ENCODE assay signal across 30 cellular contexts in genomic region chr10:3511483-3511882, GRCh38.
"Had no signal": no experiment of that assay in that cellular context is flagged by ENCODE, and none has a peak within 500 bp of the region (broad histone marks: within the 10 kb centered on the region; RNA-seq: fewer than 3 reads in every experiment).

No MANE protein-coding gene starts in this region.

- H3K27ac ChIP-seq: coronary artery, esophagus muscularis mucosa, foreskin keratinocyte, gastroesophageal sphincter, heart left ventricle, left lung, neural progenitor cell, ovary, psoas muscle, sigmoid colon, thoracic aorta, transverse colon, upper lobe of right lung, uterus had no signal

- H3K36me3 Mint-ChIP-seq: stimulated activated effector memory CD8-positive, alpha-beta T cell treated with anti-CD3 and anti-CD28 coated beads, Interleukin-12 subunit alpha, Interleukin-12 subunit beta, amount 100 ng/mL, for 72 hours had no signal

- H3K9me3 Mint-ChIP-seq: stimulated activated effector memory CD8-positive, alpha-beta T cell treated with anti-CD3 and anti-CD28 coated beads, Interleukin-12 subunit alpha, Interleukin-12 subunit beta, amount 100 ng/mL, for 72 hours had no signal

- H3K9ac ChIP-seq: neural progenitor cell had no signal

- ATAC-seq: foreskin keratinocyte; gastroesophageal sphincter; heart left ventricle; left cardiac atrium; left lung; naive thymus-derived CD4-positive, alpha-beta T cell; psoas muscle; right cardiac atrium; stimulated activated naive CD8-positive, alpha-beta T cell treated with anti-CD3 and anti-CD28 coated beads, Interleukin-15, Interleukin-2, amounts not matched to agents 100 U/mL and 50 U/mL, for 24 hours; upper lobe of right lung had no signal

- H3K4me1 ChIP-seq: esophagus muscularis mucosa, foreskin keratinocyte, gastroesophageal sphincter, left lung, psoas muscle, sigmoid colon, transverse colon, upper lobe of right lung, uterus had no signal

- H3K27ac Mint-ChIP-seq: nephron; neural progenitor cell; stimulated activated effector memory CD8-positive, alpha-beta T cell treated with anti-CD3 and anti-CD28 coated beads, Interleukin-12 subunit alpha, Interleukin-12 subunit beta, amount 100 ng/mL, for 72 hours had no signal

- DNase-seq: dermis blood vessel endothelial cell; effector memory CD4-positive, alpha-beta T cell; foreskin keratinocyte; heart left ventricle; hippocampal formation; left cardiac atrium; left lung; mesenchymal stem cell; midbrain; occipital lobe; ovary; posterior cingulate gyrus; psoas muscle; right cardiac atrium; sigmoid colon; stimulated activated CD4-positive, alpha-beta T cell treated with anti-CD3 and anti-CD28 coated beads, Interleukin-2, amount 100 ng/mL, for 24 hours; stimulated activated CD4-positive, alpha-beta T cell treated with anti-CD3 and anti-CD28 coated beads, Interleukin-4, amount 100 ng/mL, for 24 hours; stimulated activated naive CD8-positive, alpha-beta T cell treated with anti-CD3 and anti-CD28 coated beads, Interleukin-15, Interleukin-2, amounts not matched to agents 100 U/mL and 50 U/mL, for 24 hours; substantia nigra; transverse colon; upper lobe of right lung; uterus had no signal

- H3K4me2 ChIP-seq: neural progenitor cell had no signal

- H3K27me3 ChIP-seq: esophagus muscularis mucosa, foreskin keratinocyte, gastroesophageal sphincter, heart left ventricle, left lung, neural progenitor cell, ovary, sigmoid colon, transverse colon, upper lobe of right lung, uterus had no signal

- H3K4me3 Mint-ChIP-seq: nephron; neural progenitor cell; stimulated activated effector memory CD8-positive, alpha-beta T cell treated with anti-CD3 and anti-CD28 coated beads, Interleukin-12 subunit alpha, Interleukin-12 subunit beta, amount 100 ng/mL, for 72 hours had no signal

- H2AFZ ChIP-seq: neural progenitor cell had no signal

- H3K36me3 ChIP-seq: esophagus muscularis mucosa, gastroesophageal sphincter, heart left ventricle, left lung, neural progenitor cell, ovary, sigmoid colon, thoracic aorta, transverse colon, upper lobe of right lung, uterus had no signal

- H3K4me3 ChIP-seq: coronary artery, esophagus muscularis mucosa, gastroesophageal sphincter, heart left ventricle, left lung, neural progenitor cell, ovary, psoas muscle, sigmoid colon, thoracic aorta, transverse colon, upper lobe of right lung, uterus had no signal

- H3K9me3 ChIP-seq: esophagus muscularis mucosa, left lung, ovary, thoracic aorta, transverse colon, upper lobe of right lung, uterus had no signal
